ENCODE assay signal across 8 cellular contexts in genomic region chr9:124450241-124450924, GRCh38. TPM values are rescaled to one million over a fixed set of nuclear protein-coding genes. Genes with fewer than 3 reads are reported as not detected.
A peak's percentile ranks its signal among the peaks of the same experiment; 100 is the strongest.
DNase-seq lines count a peak whose midpoint lies in the region; ATAC-seq and TF ChIP-seq lines count a peak whose summit lies in the region.

Gene ADGRD2, plus strand, starts transcription at chr9:124450451. Its CDS starts 1,216 bp downstream, at chr9:124451667.

- 7% methylated on average over 23 of the region's 41 CpGs for WGBS in right lobe of liver (ENCODE audit: insufficient coverage, low coverage, low lambda C conversion rate, missing lambda C conversion rate)

- DNase-seq in AG10803 (ENCODE audit: low read depth) (peak; percentile 17), HEK293T (ENCODE audit: extremely low spot score) (peak; percentile 73), brain microvascular endothelial cell (peak; percentile 5), right lobe of liver (peak; percentile 50 to 62 (median 55)), left colon (no peak), midbrain (lab: John Stamatoyannopoulos, UW) (no peak)

- H3K36me3 ChIP-seq in brain microvascular endothelial cell (replicated peaks) (no peaks in the 10 kb centered on the region), right lobe of liver (no peaks in the 10 kb centered on the region)

- intact Hi-C loops in right lobe of liver (cut with DNase I) (no loop called here), left colon (cut with DNase I, micrococcal nuclease) (no loop called here)

- TF ChIP-seq POLR2A in right lobe of liver (IDR thresholded peaks at IDR 0.05), result no peak

- in situ Hi-C loops in brain microvascular endothelial cell (cut with HindIII; ENCODE audit: low pct_ligation_motif_present, low sequenced_read_pairs), result no loop called here

- no peak for TF ChIP-seq CTCF in AG10803 (conservative IDR thresholded peaks at IDR 0.05; ENCODE audit: low read length)
- TF ChIP-seq CTCF in brain microvascular endothelial cell (IDR thresholded peaks at IDR 0.05; ENCODE audit: low read depth, low read length, missing control alignments), result no peak
- no peak for TF ChIP-seq CTCF in right lobe of liver (IDR thresholded peaks at IDR 0.05)

- H3K4me1 ChIP-seq in right lobe of liver, result peaks cover 0 to 4% (median 0%) of the 10 kb centered on the region in 4 donors

- ATAC-seq in right lobe of liver (peak in 3 of 4 donors; percentile 13 to 72 (median 62)), left colon (no peak), GM21529 (IDR thresholded peaks at IDR 0.05; ENCODE audit: unreplicated experiment) (no peak), HG02763 (IDR thresholded peaks at IDR 0.05; ENCODE audit: unreplicated experiment) (no peak)

- POLR2A ChIA-PET in HEK293T (lab: Yijun Ruan, JAX), result no interaction called here

- CTCF ChIA-PET in HEK293T (lab: Yijun Ruan, JAX), result no interaction called here

- H3K27ac ChIP-seq in brain microvascular endothelial cell (no peak within 1 kb of the TSS), right lobe of liver (no peak within 1 kb of the TSS)

- H3K27me3 ChIP-seq in brain microvascular endothelial cell (replicated peaks), result peaks cover 32% of the 10 kb centered on the region
- peaks cover 0 to 10% of the 10 kb centered on the region in 2 donors for H3K27me3 ChIP-seq in right lobe of liver

- no peaks in the 10 kb centered on the region for H3K9me3 ChIP-seq in right lobe of liver

- peak within 1 kb of the TSS; percentile 20 for H3K4me3 ChIP-seq in AG10803 (ENCODE audit: low read length)
- peak within 1 kb of the TSS; percentile 26 for H3K4me3 ChIP-seq in brain microvascular endothelial cell (ENCODE audit: low read depth, low read length)
- no peak within 1 kb of the TSS for H3K4me3 ChIP-seq in right lobe of liver

TF ChIP-seq in HEK293T, 16 proteins besides CTCF, POLR2A, EP300 and RAD21:
- TF ChIP-seq ARNT (IDR thresholded peaks at IDR 0.05) (no peak), L3MBTL2 (conservative IDR thresholded peaks at IDR 0.05) (0 out of 2 replicates have a peak, but pooled peaks have one; percentile 19), FOXK2 (IDR thresholded peaks at IDR 0.05) (no peak), CTBP1 (IDR thresholded peaks at IDR 0.05; ENCODE audit: borderline replicate concordance) (no peak), LEF1 (IDR thresholded peaks at IDR 0.05; ENCODE audit: borderline replicate concordance) (no peak), ELF4 (IDR thresholded peaks at IDR 0.05) (no peak), ZNF384 (IDR thresholded peaks at IDR 0.05) (no peak), HDGF (IDR thresholded peaks at IDR 0.05; ENCODE audit: borderline replicate concordance) (no peak), NFRKB (IDR thresholded peaks at IDR 0.05) (no peak)

RNA-seq across cellular contexts. Expression of gene ADGRD2, which starts in this region (rescaled TPM):
- not detected for total RNA-seq in right lobe of liver
- not detected for total RNA-seq in left colon

Comparison
In these comparisons a context has a peak if more than half of its experiments do, and no peak if none do; other contexts are left out.
1. Peak in DNase-seq and ATAC-seq in right lobe of liver; RNA of the gene not detected or under 1 TPM.
2. DNase-seq: peak in AG10803 (single experiment), HEK293T (single experiment) and brain microvascular endothelial cell (single experiment); none in left colon (0 of 2) and midbrain (single experiment).
3. H3K4me3 ChIP-seq: peak in AG10803 (single experiment) and brain microvascular endothelial cell (single experiment); none in right lobe of liver (0 of 3).